In genomic region chr19:1019616-1019961, GRCh38 we compare ENCODE assay signal across 9 cellular contexts. TPM values are rescaled to one million over a fixed set of nuclear protein-coding genes. Genes with fewer than 3 reads are reported as not detected.
DNase-seq lines count a peak whose midpoint lies in the region; ATAC-seq and TF ChIP-seq lines count a peak whose summit lies in the region.
"Had no signal": no experiment of that assay in that cellular context is flagged by ENCODE, and none has a peak within 500 bp of the region (broad histone marks: within the 10 kb centered on the region; RNA-seq: fewer than 3 reads in every experiment).

No MANE protein-coding gene starts in this region.

- POLR2A ChIA-PET in activated B cell treated with CpG ODN at 0.5 μM for 24 hours (lab: Charles Lee): interaction anchor here (0.5 to 13.8 kb wide), 12 partner anchors 8 to 1807 kb away, joined by 3 to 365 read pairs (median 4); partner anchors contain the start of genes ABCA7, ARHGAP45, CIRBP and WDR18

- peak overlapping the region; percentile 90 to 94 (median 90) for H3K9ac ChIP-seq in skeletal muscle tissue (ENCODE audit: low read depth in 1 of 3, low read length in 3 of 3)

- no peaks in the 10 kb centered on the region for H3K9me2 ChIP-seq in hepatocyte (replicated peaks; ENCODE audit: insufficient read depth)

- no peak for ATAC-seq in activated B cell treated with CpG ODN at 0.5 μM for 24 hours (ENCODE audit: low read depth)

- H3K4me3 ChIP-seq in H7 (ENCODE audit: insufficient read depth, low read depth, low read length) (peak overlapping the region; percentile 86), hepatocyte (peak overlapping the region; percentile 29), skeletal muscle tissue (ENCODE audit: low read length in 3 of 3) (peak overlapping the region; percentile 88 to 94 (median 91))

- peak overlapping the region; percentile 77 for H3K27ac Mint-ChIP-seq in activated B cell treated with CpG ODN at 0.5 μM for 24 hours

- WGBS in hepatocyte (ENCODE audit: low lambda C conversion rate, missing lambda C conversion rate): 80% methylated on average over 18 of the region's 18 CpGs

- intact Hi-C loops in activated B cell treated with CpG ODN at 0.5 μM for 24 hours (cut with micrococcal nuclease): no loop called here

- peak overlapping the region; percentile 99 for H3K4me2 ChIP-seq in hepatocyte

- H3K9me3 Mint-ChIP-seq in activated B cell treated with CpG ODN at 0.5 μM for 24 hours: no peaks in the 10 kb centered on the region

- peaks cover 58% of the 10 kb centered on the region for H3K4me1 Mint-ChIP-seq in activated B cell treated with CpG ODN at 0.5 μM for 24 hours

- peaks cover 60% of the 10 kb centered on the region for H4K20me1 ChIP-seq in hepatocyte (ENCODE audit: insufficient read depth, poor library complexity, severe bottlenecking)

- H3K9me3 ChIP-seq in hepatocyte (ENCODE audit: low read depth) (no peaks in the 10 kb centered on the region), skeletal muscle tissue (ENCODE audit: control insufficient read depth in 3 of 3, low read length in 3 of 3) (no peaks in the 10 kb centered on the region)

- H3K79me2 ChIP-seq in hepatocyte: peaks cover 63% of the 10 kb centered on the region

- DNase-seq in H7 (no peak), activated B cell treated with CpG ODN at 0.5 μM for 24 hours (no peak), hepatocyte (ENCODE audit: low spot score) (no peak), NCI-H1092 (lab: John Stamatoyannopoulos, UW) (no peak), NOMO-1 (lab: John Stamatoyannopoulos, UW; ENCODE audit: unreplicated experiment in 2 of 2) (no peak), HPDE6-E6E7 (ENCODE audit: extremely low spot score) (no peak)
- no peak for DNase-seq in stimulated activated CD4-positive, alpha-beta T cell treated with anti-CD3 and anti-CD28 coated beads, Interleukin-2, amount 100 ng/mL, for 24 hours

- H3K36me3 ChIP-seq in H7 (replicated peaks; ENCODE audit: control insufficient read depth, insufficient read depth, low read length): no peaks in the 10 kb centered on the region; the same call in 1 of the 2 replicates
- no peaks in the 10 kb centered on the region for H3K36me3 ChIP-seq in hepatocyte (replicated peaks; ENCODE audit: insufficient read depth, low read depth)
- H3K36me3 ChIP-seq in skeletal muscle tissue (ENCODE audit: control insufficient read depth in 3 of 3, insufficient read depth in 3 of 3, low read length in 3 of 3): no peaks in the 10 kb centered on the region

- peaks cover 15% of the 10 kb centered on the region for H3K36me3 Mint-ChIP-seq in activated B cell treated with CpG ODN at 0.5 μM for 24 hours (ENCODE audit: low read depth)

- CTCF ChIA-PET in activated B cell treated with CpG ODN at 0.5 μM for 24 hours (lab: Charles Lee): interaction anchor here (1.2 kb wide), 1 partner anchor 225 kb away, joined by 3 read pairs; no protein-coding TSS in a partner anchor

- peak overlapping the region; percentile 87 for H3K4me3 Mint-ChIP-seq in activated B cell treated with CpG ODN at 0.5 μM for 24 hours

- no peak for TF ChIP-seq CTCF in activated B cell treated with CpG ODN at 0.5 μM for 24 hours (IDR thresholded peaks at IDR 0.05)
- TF ChIP-seq CTCF in hepatocyte (IDR thresholded peaks at IDR 0.05; ENCODE audit: poor library complexity): no peak

- H3K27me3 Mint-ChIP-seq in activated B cell treated with CpG ODN at 0.5 μM for 24 hours: no peaks in the 10 kb centered on the region

- no peak overlapping the region for H2AFZ ChIP-seq in hepatocyte

- peaks cover 42% of the 10 kb centered on the region for H3K4me1 ChIP-seq in hepatocyte (ENCODE audit: insufficient read depth)
- H3K4me1 ChIP-seq in skeletal muscle tissue (ENCODE audit: control insufficient read depth in 3 of 3, insufficient read depth in 3 of 3, low read length in 3 of 3): peaks cover 54 to 66% (median 62%) of the 10 kb centered on the region in 3 donors

- no peaks in the 10 kb centered on the region for H3K27me3 ChIP-seq in H7 (ENCODE audit: control insufficient read depth, insufficient read depth, low read length)
- no peaks in the 10 kb centered on the region for H3K27me3 ChIP-seq in hepatocyte
- H3K27me3 ChIP-seq in skeletal muscle tissue (ENCODE audit: control insufficient read depth in 3 of 3, insufficient read depth in 3 of 3, low read length in 3 of 3): no peaks in the 10 kb centered on the region

- H3K27ac ChIP-seq in hepatocyte (no peak overlapping the region), skeletal muscle tissue (ENCODE audit: low read depth, low read length) (no peak overlapping the region)

RNA-seq across cellular contexts. Expression of gene TMEM259, which starts 1.3 kb away (rescaled TPM):
- total RNA-seq in H7 (2014; rRNA removed; shearing (Covaris generic)): 153 and 185 TPM in 2 replicates
- total RNA-seq in activated B cell treated with CpG ODN at 0.5 μM for 24 hours (223 and 257 TPM in 2 replicates), hepatocyte (108 and 169 TPM in 2 replicates), skeletal muscle tissue (25.6 TPM)
- polyA plus RNA-seq in hepatocyte: 311 and 383 TPM in 2 replicates

RNA-seq across cellular contexts. Expression of gene RNU6-2, which starts 1.7 kb away (rescaled TPM):
- total RNA-seq in H7 (2014; rRNA removed; shearing (Covaris generic)): not detected in 2 replicates
- total RNA-seq in activated B cell treated with CpG ODN at 0.5 μM for 24 hours (not detected in 2 replicates), hepatocyte (not detected in 2 replicates), skeletal muscle tissue (not detected)
- not detected in 2 replicates for polyA plus RNA-seq in hepatocyte
- total RNA-seq: H4 had no signal

RNA-seq across cellular contexts. Expression of gene CNN2, which starts 6.8 kb away (rescaled TPM):
- total RNA-seq in H7 (2014; rRNA removed; shearing (Covaris generic)): 440 and 495 TPM in 2 replicates
- total RNA-seq in activated B cell treated with CpG ODN at 0.5 μM for 24 hours (352 and 371 TPM in 2 replicates), hepatocyte (88.5 and 115 TPM in 2 replicates), skeletal muscle tissue (40.2 TPM)
- polyA plus RNA-seq in hepatocyte: 229 and 247 TPM in 2 replicates

RNA-seq across cellular contexts. Expression of gene GRIN3B, which starts 19.4 kb away (rescaled TPM):
- total RNA-seq in H7 (2014; rRNA removed; shearing (Covaris generic)): 0.03 and 0.07 TPM in 2 replicates
- total RNA-seq in activated B cell treated with CpG ODN at 0.5 μM for 24 hours (0.11 TPM in 1 of 2 replicates, not detected in the other), hepatocyte (0.30 and 0.64 TPM in 2 replicates), skeletal muscle tissue (not detected)
- 0.48 and 0.49 TPM in 2 replicates for polyA plus RNA-seq in hepatocyte
- total RNA-seq: H4 had no signal

RNA-seq across cellular contexts. Expression of gene ABCA7, which starts 20.3 kb away (rescaled TPM):
- total RNA-seq in H7 (2014; rRNA removed; shearing (Covaris generic)): 17.9 and 19.7 TPM in 2 replicates
- total RNA-seq in activated B cell treated with CpG ODN at 0.5 μM for 24 hours (164 and 188 TPM in 2 replicates), hepatocyte (8.2 and 17.8 TPM in 2 replicates), skeletal muscle tissue (6.8 TPM)
- 26.8 and 38.1 TPM in 2 replicates for polyA plus RNA-seq in hepatocyte

Comparison
In these comparisons a context has a peak if more than half of its experiments do, and no peak if none do; other contexts are left out.
1. H3K4me3 ChIP-seq: peak in every context shown above with its lines; median percentile 91 in skeletal muscle tissue; 86 in H7; 29 in hepatocyte.